Comparison of ENCODE assay signal across 8 cellular contexts in the genomic region with DNA sequence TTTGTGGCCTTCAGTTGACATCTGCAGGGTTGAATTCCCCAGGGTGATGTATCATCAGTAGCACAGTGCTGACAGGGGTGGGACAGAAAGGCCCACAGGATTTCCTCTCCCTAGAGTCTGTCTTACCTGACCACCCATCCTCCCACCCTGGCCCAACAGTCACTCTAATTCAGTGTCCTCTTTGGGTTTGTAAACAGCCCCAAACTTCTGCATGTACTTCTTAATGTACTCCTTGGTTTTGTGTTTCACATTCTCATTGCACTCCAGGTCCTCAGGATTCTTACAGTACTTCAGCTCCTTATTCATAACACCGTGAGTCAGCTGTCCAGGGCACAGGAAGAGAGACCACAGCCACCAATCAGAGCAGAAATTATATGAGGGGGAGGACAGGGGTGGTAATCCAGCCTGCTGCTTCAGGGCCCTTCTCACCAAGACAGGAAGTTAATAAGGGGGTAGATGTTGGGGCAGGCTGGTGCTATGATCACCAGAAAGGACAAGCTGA. TPM values are rescaled to one million over a fixed set of nuclear protein-coding genes. Genes with fewer than 3 reads are reported as not detected.
DNase-seq lines count a peak whose midpoint lies in the region; ATAC-seq and TF ChIP-seq lines count a peak whose summit lies in the region.

No MANE protein-coding gene starts in this region.

- H3K9me3 ChIP-seq in DND-41 (ENCODE audit: insufficient read depth, low read length, severe bottlenecking): no peaks in the 10 kb centered on the region

- CTCF ChIA-PET in activated CD4-positive, alpha-beta T cell treated with anti-CD3 and anti-CD28 coated beads, Interleukin-2, amount 10 ng/mL, durations not matched to agents 7 days and 5 days (lab: Charles Lee): interaction anchor here (1.3 kb wide), 3 partner anchors 11 to 99 kb away, joined by 3 to 7 read pairs (median 4); no protein-coding TSS in a partner anchor

- peaks cover 29% of the 10 kb centered on the region for H3K36me3 Mint-ChIP-seq in activated CD4-positive, alpha-beta T cell treated with anti-CD3 and anti-CD28 coated beads, Interleukin-2, amount 10 ng/mL, durations not matched to agents 7 days and 5 days (ENCODE audit: low read depth)

- no peak overlapping the region for H2AFZ ChIP-seq in DND-41 (ENCODE audit: low read depth, low read length)

- peaks cover 51% of the 10 kb centered on the region for H3K36me3 ChIP-seq in DND-41 (ENCODE audit: insufficient read depth, low read length)

- H3K4me3 ChIP-seq in DND-41 (ENCODE audit: low read depth in 1 of 2, low read length in 2 of 2): peak overlapping the region in 1 of 2 experiments; percentile 4; a peak in 1 of 4 replicates

- H3K4me1 ChIP-seq in DND-41 (ENCODE audit: insufficient read depth, low read length): peaks cover 89% of the 10 kb centered on the region

- DNase-seq in DND-41: peak; percentile 86
- peak; percentile 43 for DNase-seq in activated CD4-positive, alpha-beta T cell treated with anti-CD3 and anti-CD28 coated beads, Interleukin-2, amount 10 ng/mL, durations not matched to agents 7 days and 5 days
- DNase-seq in iris pigment epithelial cell (ENCODE audit: low read depth): peak; percentile 91
- no peak for DNase-seq in left cardiac atrium
- DNase-seq in SW480 (ENCODE audit: low spot score): no peak
- DNase-seq in Right ventricle myocardium inferior (ENCODE audit: missing footprints): no peak

- intact Hi-C loops in left cardiac atrium (cut with DNase I): no loop called here
- intact Hi-C loops in Right ventricle myocardium inferior (cut with DNase I): no loop called here

- H3K4me3 Mint-ChIP-seq in activated CD4-positive, alpha-beta T cell treated with anti-CD3 and anti-CD28 coated beads, Interleukin-2, amount 10 ng/mL, durations not matched to agents 7 days and 5 days: no peak overlapping the region

- H3K27me3 Mint-ChIP-seq in activated CD4-positive, alpha-beta T cell treated with anti-CD3 and anti-CD28 coated beads, Interleukin-2, amount 10 ng/mL, durations not matched to agents 7 days and 5 days: no peaks in the 10 kb centered on the region

- ATAC-seq in DND-41 (ENCODE audit: insufficient read depth, low read depth) (peak; percentile 75), HG02759 (IDR thresholded peaks at IDR 0.05; ENCODE audit: unreplicated experiment) (peak; percentile 50), HG02885 (IDR thresholded peaks at IDR 0.05; ENCODE audit: poor library complexity, unreplicated experiment) (no peak), left cardiac atrium (no peak), Right ventricle myocardium inferior (no peak)

- H3K9ac ChIP-seq in DND-41 (ENCODE audit: low read depth, low read length): peak overlapping the region; percentile 61

- H3K4me1 Mint-ChIP-seq in activated CD4-positive, alpha-beta T cell treated with anti-CD3 and anti-CD28 coated beads, Interleukin-2, amount 10 ng/mL, durations not matched to agents 7 days and 5 days: peaks cover 57% of the 10 kb centered on the region

- no peaks in the 10 kb centered on the region for H4K20me1 ChIP-seq in DND-41 (ENCODE audit: insufficient read depth, low read length)

- POLR2A ChIA-PET in activated CD4-positive, alpha-beta T cell treated with anti-CD3 and anti-CD28 coated beads, Interleukin-2, amount 10 ng/mL, durations not matched to agents 7 days and 5 days (lab: Charles Lee): no interaction called here

- no peaks in the 10 kb centered on the region for H3K27me3 ChIP-seq in DND-41 (ENCODE audit: insufficient read depth, low read length, poor library complexity)

- peak overlapping the region; percentile 67 for H3K27ac Mint-ChIP-seq in activated CD4-positive, alpha-beta T cell treated with anti-CD3 and anti-CD28 coated beads, Interleukin-2, amount 10 ng/mL, durations not matched to agents 7 days and 5 days

- H3K4me2 ChIP-seq in DND-41 (ENCODE audit: insufficient read depth, low read length): peak overlapping the region; percentile 46

- no peaks in the 10 kb centered on the region for H3K9me3 Mint-ChIP-seq in activated CD4-positive, alpha-beta T cell treated with anti-CD3 and anti-CD28 coated beads, Interleukin-2, amount 10 ng/mL, durations not matched to agents 7 days and 5 days

- H3K27ac ChIP-seq in DND-41 (ENCODE audit: low read length): peak overlapping the region; percentile 97

- peaks cover 42% of the 10 kb centered on the region for H3K79me2 ChIP-seq in DND-41 (ENCODE audit: insufficient read depth, low read length)

- TF ChIP-seq CTCF in DND-41 (IDR thresholded peaks at IDR 0.05; ENCODE audit: borderline replicate concordance, extremely low read depth, low read length, poor library complexity, severe bottlenecking): no peak

RNA-seq across cellular contexts. Expression of a gene that starts 37.5 kb away (rescaled TPM):
- 100 to 1,000 TPM; 194 to 212 TPM for total RNA-seq in activated CD4-positive, alpha-beta T cell treated with anti-CD3 and anti-CD28 coated beads, Interleukin-2, amount 10 ng/mL, durations not matched to agents 7 days and 5 days
- total RNA-seq in left cardiac atrium: 10 to 100 TPM; 17.1 to 23.9 TPM
- 14.5 TPM for total RNA-seq in Right ventricle myocardium inferior

RNA-seq across cellular contexts. Expression of a gene that starts 40.4 kb away (rescaled TPM):
- 10 to 100 TPM; 48.7 to 56.1 TPM for total RNA-seq in activated CD4-positive, alpha-beta T cell treated with anti-CD3 and anti-CD28 coated beads, Interleukin-2, amount 10 ng/mL, durations not matched to agents 7 days and 5 days
- 10 to 100 TPM; 24.2 to 38.4 TPM for total RNA-seq in left cardiac atrium
- total RNA-seq in Right ventricle myocardium inferior: 26.3 TPM

Comparison
In these comparisons a context has a peak if more than half of its experiments do, and no peak if none do; other contexts are left out.
1. ATAC-seq: peak in DND-41 (single experiment) and HG02759 (single experiment); none in HG02885 (single experiment), left cardiac atrium (0 of 2) and Right ventricle myocardium inferior (single experiment).
2. DNase-seq: peak in DND-41 (single experiment), activated CD4-positive, alpha-beta T cell treated with anti-CD3 and anti-CD28 coated beads, Interleukin-2, amount 10 ng/mL, durations not matched to agents 7 days and 5 days (single experiment) and iris pigment epithelial cell (single experiment); none in left cardiac atrium (single experiment), SW480 (single experiment) and Right ventricle myocardium inferior (single experiment).
3. RNA of a gene that starts 37.5 kb away (total RNA-seq): 194 to 212 TPM in activated CD4-positive, alpha-beta T cell treated with anti-CD3 and anti-CD28 coated beads, Interleukin-2, amount 10 ng/mL, durations not matched to agents 7 days and 5 days; 17.1 to 23.9 TPM in left cardiac atrium and 14.5 TPM in Right ventricle myocardium inferior (single experiment); every median in the first group is over 4 times any median in the second.